In genomic region chr4:3246458-3247398, GRCh38 we compare ENCODE assay signal across 16 cellular contexts. TPM values are rescaled to one million over a fixed set of nuclear protein-coding genes. Genes with fewer than 3 reads are reported as not detected.
DNase-seq lines count a peak whose midpoint lies in the region; ATAC-seq and TF ChIP-seq lines count a peak whose summit lies in the region.
"Had no signal": no experiment of that assay in that cellular context is flagged by ENCODE, and none has a peak within 500 bp of the region (broad histone marks: within the 10 kb centered on the region; RNA-seq: fewer than 3 reads in every experiment).

No MANE protein-coding gene starts in this region.

- TF ChIP-seq POLR2A in suprapubic skin (IDR thresholded peaks at IDR 0.05) = no peak

- H3K27ac ChIP-seq in brain microvascular endothelial cell = no peak overlapping the region
- H3K27ac ChIP-seq in suprapubic skin = no peak overlapping the region
- no peak overlapping the region for H3K27ac ChIP-seq in tibial artery
- H3K27ac ChIP-seq: neutrophil, thoracic aorta had no signal

- WGBS in suprapubic skin = 53% methylated on average over 3 of the region's 16 CpGs

- in situ Hi-C loops in brain microvascular endothelial cell (cut with HindIII; ENCODE audit: low pct_ligation_motif_present, low sequenced_read_pairs) = no loop called here

- H3K36me3 ChIP-seq in brain microvascular endothelial cell (replicated peaks) (no peaks in the 10 kb centered on the region), mucosa of descending colon (ENCODE audit: low read depth) (no peaks in the 10 kb centered on the region), suprapubic skin (peaks cover under 1% of the 10 kb centered on the region), tibial artery (peaks cover 0 to 21% (median 0%) of the 10 kb centered on the region in 3 donors)
- H3K36me3 ChIP-seq: thoracic aorta had no signal

- no peaks in the 10 kb centered on the region for H3K27me3 ChIP-seq in brain microvascular endothelial cell (replicated peaks)
- no peaks in the 10 kb centered on the region for H3K27me3 ChIP-seq in suprapubic skin
- no peaks in the 10 kb centered on the region for H3K27me3 ChIP-seq in tibial artery
- H3K27me3 ChIP-seq: neutrophil had no signal

- H3K9me3 ChIP-seq in mucosa of descending colon = no peaks in the 10 kb centered on the region
- H3K9me3 ChIP-seq in suprapubic skin = no peaks in the 10 kb centered on the region
- H3K9me3 ChIP-seq in tibial artery = no peaks in the 10 kb centered on the region
- H3K9me3 ChIP-seq: neutrophil, thoracic aorta had no signal

- H3K4me1 ChIP-seq in mucosa of descending colon (ENCODE audit: low read depth) (no peaks in the 10 kb centered on the region), suprapubic skin (no peaks in the 10 kb centered on the region), tibial artery (no peaks in the 10 kb centered on the region)

- ATAC-seq in mucosa of descending colon = peak; percentile 13
- ATAC-seq in HG02610 (IDR thresholded peaks at IDR 0.05; ENCODE audit: unreplicated experiment) = no peak
- ATAC-seq: activated CD8-positive, alpha-beta T cell treated with anti-CD3 and anti-CD28 coated beads, Interleukin-2, amount 10 ng/mL, durations not matched to agents 7 days and 5 days; K562; sciatic nerve had no signal

- peak; percentile 7 for DNase-seq in NCI-H2171 treated with DMSO at 0.1 percent for 48 hours (lab: John Stamatoyannopoulos, UW)
- DNase-seq in NCI-H2171 (lab: John Stamatoyannopoulos, UW) = no peak
- peak; percentile 36 for DNase-seq in HuH-7 (ENCODE audit: low spot score)
- DNase-seq in brain microvascular endothelial cell = no peak
- DNase-seq in mucosa of descending colon = no peak
- no peak for DNase-seq in suprapubic skin (ENCODE audit: low spot score in 2 of 2)
- no peak for DNase-seq in tibial artery
- DNase-seq: activated CD8-positive, alpha-beta T cell treated with anti-CD3 and anti-CD28 coated beads, Interleukin-2, amount 10 ng/mL, durations not matched to agents 7 days and 5 days; erythroblast; NCI-H345; SW 1271 had no signal

- TF ChIP-seq CTCF in brain microvascular endothelial cell (IDR thresholded peaks at IDR 0.05; ENCODE audit: low read depth, low read length, missing control alignments) (peak; percentile 19), mucosa of descending colon (IDR thresholded peaks at IDR 0.05) (no peak), suprapubic skin (IDR thresholded peaks at IDR 0.05) (no peak), tibial artery (IDR thresholded peaks at IDR 0.05) (no peak)

- H3K4me3 ChIP-seq in brain microvascular endothelial cell (ENCODE audit: low read depth, low read length) = no peak overlapping the region
- no peak overlapping the region for H3K4me3 ChIP-seq in mucosa of descending colon
- H3K4me3 ChIP-seq in suprapubic skin = no peak overlapping the region
- H3K4me3 ChIP-seq in tibial artery = no peak overlapping the region
- H3K4me3 ChIP-seq: K562, thoracic aorta had no signal

- no peak for TF ChIP-seq EP300 in suprapubic skin (IDR thresholded peaks at IDR 0.05)

- intact Hi-C loops in mucosa of descending colon (cut with DNase I, micrococcal nuclease) (no loop called here), tibial artery (cut with DNase I; ENCODE audit: low total_unique reads) (no loop called here)

RNA-seq across cellular contexts. Expression of gene MSANTD1, which starts 2.2 kb away (rescaled TPM):
- total RNA-seq in mucosa of descending colon (1 to 10 TPM in 1 of 3 donors, under 1 TPM in 2; 0.58 to 1.3 (median 0.69) TPM), suprapubic skin (under 1 TPM in 2 of 4 donors, not detected in 2; 0.36 to 0.72 TPM)

RNA-seq across cellular contexts. Expression of gene RGS12, which starts 46.1 kb away (rescaled TPM):
- total RNA-seq in mucosa of descending colon = 10 to 100 TPM; 16.4 to 28.9 (median 16.8) TPM
- total RNA-seq in suprapubic skin = 100 to 1,000 TPM in 2 of 4 donors, 10 to 100 TPM in 2; 65.8 to 246 (median 118) TPM

Comparison
In these comparisons a context has a peak if more than half of its experiments do, and no peak if none do; other contexts are left out.
1. DNase-seq: peak in NCI-H2171 treated with DMSO at 0.1 percent for 48 hours (single experiment) and HuH-7 (single experiment); none in NCI-H2171 (single experiment), brain microvascular endothelial cell (single experiment), mucosa of descending colon (0 of 3), suprapubic skin (0 of 2) and tibial artery (0 of 2).